Comparison of ENCODE assay signal across 9 cellular contexts in the genomic region with DNA sequence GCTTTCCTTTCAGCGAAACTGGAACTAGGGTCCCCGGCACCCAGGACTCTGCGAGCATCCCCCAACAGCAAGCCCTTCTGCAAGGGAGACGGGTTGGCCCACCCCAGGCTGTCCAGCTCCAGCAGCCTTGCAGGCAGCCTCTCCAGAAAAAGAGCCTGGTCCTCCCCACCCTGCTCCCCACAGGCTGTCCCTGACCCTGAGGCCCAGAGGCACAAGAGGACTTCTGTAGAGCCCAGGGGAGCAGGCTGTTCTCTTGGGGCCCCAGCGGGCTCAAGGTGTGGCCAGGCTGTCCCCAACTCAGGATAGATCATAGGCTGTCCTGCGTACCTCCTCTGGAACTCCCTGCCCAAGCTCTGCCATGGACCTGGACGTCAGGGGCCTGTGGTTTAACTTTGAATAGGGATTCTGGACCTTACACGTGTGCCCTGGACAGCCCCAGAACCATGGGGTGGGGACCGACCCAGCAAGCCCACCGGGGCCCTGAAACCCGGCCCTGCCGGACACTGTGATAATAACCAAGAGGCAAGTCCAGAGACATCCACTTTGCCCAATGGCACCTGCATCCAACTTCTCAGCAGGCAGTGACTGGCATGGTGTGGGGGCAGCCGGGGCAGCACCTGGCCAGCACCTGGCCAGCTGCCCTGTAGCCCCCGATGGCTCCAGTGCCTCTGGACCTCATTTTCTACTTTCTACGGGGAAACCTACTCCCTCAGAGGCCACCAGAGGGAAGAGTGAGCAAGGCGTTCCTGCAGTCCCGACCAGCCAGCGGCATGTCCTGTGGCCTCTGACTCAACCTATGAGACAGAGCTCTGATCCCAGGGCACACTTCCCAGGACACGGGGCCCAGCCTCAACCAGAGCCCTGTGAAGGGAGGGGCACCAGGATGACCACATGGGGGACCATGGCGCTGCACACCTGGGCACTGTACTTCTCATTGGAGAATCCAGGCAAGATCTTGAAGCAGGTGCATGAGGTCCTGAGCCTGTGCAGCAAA. TPM values are rescaled to one million over a fixed set of nuclear protein-coding genes. Genes with fewer than 3 reads are reported as not detected.
DNase-seq lines count a peak whose midpoint lies in the region; TF ChIP-seq lines count a peak whose summit lies in the region.
"Had no signal": no experiment of that assay in that cellular context is flagged by ENCODE, and none has a peak within 500 bp of the region (broad histone marks: within the 10 kb centered on the region; RNA-seq: fewer than 3 reads in every experiment).

No MANE protein-coding gene starts in this region.

- H3K4me3 ChIP-seq in BE2C (ENCODE audit: low read depth, low read length): no peak overlapping the region
- H3K4me3 ChIP-seq: dorsolateral prefrontal cortex had no signal

- H3K27me3 ChIP-seq in BE2C: no peaks in the 10 kb centered on the region
- H3K27me3 ChIP-seq: dorsolateral prefrontal cortex had no signal

- TF ChIP-seq CTCF in BE2C (IDR thresholded peaks at IDR 0.05; ENCODE audit: low read depth, low read length) (peak; percentile 43), VCaP (conservative IDR thresholded peaks at IDR 0.05) (peak; percentile 55)

- no peaks in the 10 kb centered on the region for H3K36me3 ChIP-seq in BE2C

- no peak overlapping the region for H3K27ac ChIP-seq in VCaP
- H3K27ac ChIP-seq: dorsolateral prefrontal cortex had no signal

- no peaks in the 10 kb centered on the region for H3K4me1 ChIP-seq in BE2C

- DNase-seq in BE2C (peak; percentile 34), HK-2 (ENCODE audit: unreplicated experiment) (peak; percentile 73), iPS DF 19.7 (ENCODE audit: low read depth, low spot score) (peak; percentile 9), NCI-H1105 (lab: John Stamatoyannopoulos, UW) (no peak), cortex of kidney (lab: John Stamatoyannopoulos, UW) (no peak), NCI-H2081 (lab: John Stamatoyannopoulos, UW) (no peak), NCI-H187 treated with DMSO at 0.1 percent for 48 hours (lab: John Stamatoyannopoulos, UW) (no peak)

- H3K9me3 ChIP-seq in BE2C: no peaks in the 10 kb centered on the region

RNA-seq across cellular contexts. Expression of a gene that starts 50.9 kb away (rescaled TPM):
- polyA plus RNA-seq in BE2C (2012; ENCODE audit: insufficient read depth, insufficient read length, low read depth): 144 TPM

Comparison
In these comparisons a context has a peak if more than half of its experiments do, and no peak if none do; other contexts are left out.
1. DNase-seq: peak in BE2C (single experiment), HK-2 (single experiment) and iPS DF 19.7 (single experiment); none in NCI-H1105 (single experiment), cortex of kidney (single experiment), NCI-H2081 (0 of 2) and NCI-H187 treated with DMSO at 0.1 percent for 48 hours (single experiment).